In genomic region chr11:76216536-76217326, GRCh38 we compare ENCODE assay signal across 27 cellular contexts. TPM values are rescaled to one million over a fixed set of nuclear protein-coding genes. Genes with fewer than 3 reads are reported as not detected.
DNase-seq lines count a peak whose midpoint lies in the region; ATAC-seq and TF ChIP-seq lines count a peak whose summit lies in the region.
"Had no signal": no experiment of that assay in that cellular context is flagged by ENCODE, and none has a peak within 500 bp of the region (broad histone marks: within the 10 kb centered on the region; RNA-seq: fewer than 3 reads in every experiment).

No MANE protein-coding gene starts in this region.

- no peaks in the 10 kb centered on the region; the same call in 1 of the 2 replicates for H4K20me1 ChIP-seq in GM23338 (replicated peaks; ENCODE audit: insufficient read depth)

- H3K27me3 ChIP-seq in GM23338 (ENCODE audit: insufficient read depth), result peaks cover 15% of the 10 kb centered on the region
- H3K27me3 ChIP-seq in parathyroid adenoma (ENCODE audit: control insufficient read depth, insufficient read depth, low read length), result no peaks in the 10 kb centered on the region
- H3K27me3 ChIP-seq: gastrocnemius medialis had no signal

- H3K36me3 ChIP-seq in GM23338 (ENCODE audit: insufficient read depth) (no peaks in the 10 kb centered on the region), parathyroid adenoma (ENCODE audit: control insufficient read depth, insufficient read depth, low read length) (no peaks in the 10 kb centered on the region)
- H3K36me3 ChIP-seq: gastrocnemius medialis, upper lobe of right lung had no signal

- H3K4me1 Mint-ChIP-seq in GM23338, result peaks cover 21% of the 10 kb centered on the region
- H3K4me1 Mint-ChIP-seq in WTC11, result peaks cover 17% of the 10 kb centered on the region
- H3K4me1 Mint-ChIP-seq: activated CD4-positive, alpha-beta T cell treated with anti-CD3 and anti-CD28 coated beads for 36 hours; activated naive CD4-positive, alpha-beta T cell treated with anti-CD3 and anti-CD28 coated beads, Interleukin-2, amount 50 U/mL, for 24 hours; CD4-positive, CD25-positive, alpha-beta regulatory T cell; stimulated activated memory B cell treated with anti-CD40 and anti-IgM and Interleukin-4, amounts not matched to agents 10 μg/mL and 1 μg/mL and 100 μg/mL, for 72 hours had no signal

- ATAC-seq in GM23338, result peak; percentile 52
- peak; percentile 47 for ATAC-seq in WTC11
- no peak for ATAC-seq in GM21619 (IDR thresholded peaks at IDR 0.05; ENCODE audit: unreplicated experiment)
- ATAC-seq in HG03175 (IDR thresholded peaks at IDR 0.05; ENCODE audit: unreplicated experiment), result no peak
- ATAC-seq: activated CD4-positive, alpha-beta T cell treated with anti-CD3 and anti-CD28 coated beads for 36 hours; activated CD8-positive, alpha-beta T cell treated with anti-CD3 and anti-CD28 coated beads, Interleukin-2, amount 10 ng/mL, durations not matched to agents 7 days and 5 days; left lobe of liver; naive thymus-derived CD4-positive, alpha-beta T cell; stimulated activated memory B cell treated with anti-CD40 and anti-IgM and Interleukin-4, amounts not matched to agents 10 μg/mL and 1 μg/mL and 100 μg/mL, for 72 hours; upper lobe of right lung had no signal

- H3K9me3 Mint-ChIP-seq in GM23338 (no peaks in the 10 kb centered on the region), WTC11 (no peaks in the 10 kb centered on the region)
- H3K9me3 Mint-ChIP-seq: activated naive CD4-positive, alpha-beta T cell treated with anti-CD3 and anti-CD28 coated beads, Interleukin-2, amount 50 U/mL, for 24 hours; activated T-helper 2 cell treated with anti-CD3 and anti-CD28 coated beads, Interferon-gamma antibody, Interleukin-2, Interleukin-4, amounts not matched to agents 10 μg/mL and 5 μg/mL and 100 μg/mL, durations not matched to agents 14 hours and 24 hours and 36 hours; dendritic cell treated with granulocyte-macrophage colony-stimulating factor and Interleukin-4, amounts not matched to agents 40 ng/mL and 50 ng/mL, for 4 days; mesothelial cell of epicardium had no signal

- no peak overlapping the region for H3K4me3 Mint-ChIP-seq in GM23338
- H3K4me3 Mint-ChIP-seq in WTC11, result no peak overlapping the region
- H3K4me3 Mint-ChIP-seq: activated CD4-positive, alpha-beta T cell treated with anti-CD3 and anti-CD28 coated beads for 36 hours; activated CD8-positive, alpha-beta T cell treated with anti-CD3 and anti-CD28 coated beads, Interleukin-2, amount 10 ng/mL, durations not matched to agents 7 days and 5 days; activated naive CD4-positive, alpha-beta T cell treated with anti-CD3 and anti-CD28 coated beads, Interleukin-2, amount 50 U/mL, for 24 hours; dendritic cell treated with granulocyte-macrophage colony-stimulating factor and Interleukin-4, amounts not matched to agents 40 ng/mL and 50 ng/mL, for 4 days; mesothelial cell of epicardium; naive thymus-derived CD4-positive, alpha-beta T cell; stimulated activated memory B cell treated with anti-CD40 and anti-IgM and Interleukin-4, amounts not matched to agents 10 μg/mL and 1 μg/mL and 100 μg/mL, for 72 hours had no signal

- CTCF ChIA-PET in WTC11 (lab: Charles Lee), result interaction anchor here (0.6 to 4.3 kb wide), 3 partner anchors 8 to 312 kb away, joined by 3 to 44 read pairs (median 4); no protein-coding TSS in a partner anchor

- H3K9ac ChIP-seq in parathyroid adenoma, result no peak overlapping the region

- H3F3A ChIP-seq in GM23338 (replicated peaks; ENCODE audit: low read depth), result no peaks in the 10 kb centered on the region

- POLR2A ChIA-PET in WTC11 (lab: Charles Lee), result no interaction called here

- H3K27me3 Mint-ChIP-seq in GM23338 (ENCODE audit: insufficient read depth, low read depth, poor library complexity) (peaks cover 36% of the 10 kb centered on the region), WTC11 (ENCODE audit: low read depth) (peaks cover 33% of the 10 kb centered on the region)

- no peak overlapping the region for H3K27ac Mint-ChIP-seq in GM23338
- no peak overlapping the region for H3K27ac Mint-ChIP-seq in WTC11
- H3K27ac Mint-ChIP-seq: activated CD4-positive, alpha-beta T cell treated with anti-CD3 and anti-CD28 coated beads for 36 hours; activated CD8-positive, alpha-beta T cell treated with anti-CD3 and anti-CD28 coated beads, Interleukin-2, amount 10 ng/mL, durations not matched to agents 7 days and 5 days; activated naive CD4-positive, alpha-beta T cell treated with anti-CD3 and anti-CD28 coated beads, Interleukin-2, amount 50 U/mL, for 24 hours; activated T-helper 2 cell treated with anti-CD3 and anti-CD28 coated beads, Interferon-gamma antibody, Interleukin-2, Interleukin-4, amounts not matched to agents 10 μg/mL and 5 μg/mL and 100 μg/mL, durations not matched to agents 14 hours and 24 hours and 36 hours; dendritic cell treated with granulocyte-macrophage colony-stimulating factor and Interleukin-4, amounts not matched to agents 40 ng/mL and 50 ng/mL, for 4 days; mesothelial cell of epicardium; naive thymus-derived CD4-positive, alpha-beta T cell; stimulated activated memory B cell treated with anti-CD40 and anti-IgM and Interleukin-4, amounts not matched to agents 10 μg/mL and 1 μg/mL and 100 μg/mL, for 72 hours had no signal

- H3K4me3 ChIP-seq in GM23338 (no peak overlapping the region), parathyroid adenoma (ENCODE audit: low read depth, low read length) (no peak overlapping the region)
- H3K4me3 ChIP-seq: gastrocnemius medialis, hepatocyte, upper lobe of right lung had no signal

- TF ChIP-seq CTCF in GM23338 (conservative IDR thresholded peaks at IDR 0.05; ENCODE audit: low read depth in 2 of 2), result no peak
- TF ChIP-seq CTCF in WTC11 (IDR thresholded peaks at IDR 0.05), result no peak
- TF ChIP-seq CTCF in parathyroid adenoma (IDR thresholded peaks at IDR 0.05), result no peak

- no peak for DNase-seq in GM23338 (ENCODE audit: low spot score)
- DNase-seq in WTC11 (ENCODE audit: low spot score), result no peak
- DNase-seq in islet precursor cell, result peak; percentile 79
- DNase-seq in stimulated activated CD4-positive, alpha-beta T cell treated with anti-CD3 and anti-CD28 coated beads, Interleukin-15, amount 100 ng/mL, for 24 hours, result no peak
- DNase-seq: activated CD4-positive, alpha-beta T cell treated with anti-CD3 and anti-CD28 coated beads for 36 hours; activated CD8-positive, alpha-beta T cell treated with anti-CD3 and anti-CD28 coated beads, Interleukin-2, amount 10 ng/mL, durations not matched to agents 7 days and 5 days; anterior cingulate cortex; CD4-positive, CD25-positive, alpha-beta regulatory T cell; gastrocnemius medialis; H7; Kasumi-1; naive thymus-derived CD4-positive, alpha-beta T cell; NCI-H1436 treated with DMSO at 0.1 percent for 48 hours; NCI-H2107; stimulated activated CD4-positive, alpha-beta T cell treated with anti-CD3 and anti-CD28 coated beads, Interleukin-4, amount 100 ng/mL, for 1 hour; T-helper 2 cell; upper lobe of right lung had no signal

- peak overlapping the region; percentile 80; the same call in 1 of the 2 replicates for H2AFZ ChIP-seq in GM23338
- H2AFZ ChIP-seq in parathyroid adenoma, result peak overlapping the region; percentile 38
- H2AFZ ChIP-seq: hepatocyte had no signal

- H3K27ac ChIP-seq in GM23338 (ENCODE audit: low read depth) (no peak overlapping the region), parathyroid adenoma (no peak overlapping the region)
- H3K27ac ChIP-seq: gastrocnemius medialis, hepatocyte, upper lobe of right lung had no signal

- H3K4me2 ChIP-seq in GM23338 (no peak overlapping the region), parathyroid adenoma (ENCODE audit: low read length) (no peak overlapping the region)
- H3K4me2 ChIP-seq: hepatocyte had no signal

- no peaks in the 10 kb centered on the region for H3K9me3 ChIP-seq in parathyroid adenoma (ENCODE audit: control insufficient read depth, low read length)
- H3K9me3 ChIP-seq: gastrocnemius medialis, upper lobe of right lung had no signal

- no peaks in the 10 kb centered on the region for H3K9me2 ChIP-seq in GM23338 (ENCODE audit: insufficient read depth)

- H3K79me2 ChIP-seq in GM23338 (replicated peaks; ENCODE audit: insufficient read depth), result no peaks in the 10 kb centered on the region
- no peaks in the 10 kb centered on the region for H3K79me2 ChIP-seq in parathyroid adenoma
- H3K79me2 ChIP-seq: hepatocyte had no signal

- H3K36me3 Mint-ChIP-seq in GM23338 (ENCODE audit: low read depth) (no peaks in the 10 kb centered on the region), WTC11 (no peaks in the 10 kb centered on the region)
- H3K36me3 Mint-ChIP-seq: activated naive CD4-positive, alpha-beta T cell treated with anti-CD3 and anti-CD28 coated beads, Interleukin-2, amount 50 U/mL, for 24 hours; CD4-positive, CD25-positive, alpha-beta regulatory T cell; mesothelial cell of epicardium; naive thymus-derived CD4-positive, alpha-beta T cell; stimulated activated memory B cell treated with anti-CD40 and anti-IgM and Interleukin-4, amounts not matched to agents 10 μg/mL and 1 μg/mL and 100 μg/mL, for 72 hours had no signal

- H3K4me1 ChIP-seq in GM23338 (ENCODE audit: insufficient read depth) (peaks cover 5% of the 10 kb centered on the region; the same call in 1 of the 2 replicates), parathyroid adenoma (peaks cover 5% of the 10 kb centered on the region)
- H3K4me1 ChIP-seq: gastrocnemius medialis, upper lobe of right lung had no signal

TF ChIP-seq in GM23338, 12 proteins besides CTCF, POLR2A, EP300 and RAD21:
- no peak for TF ChIP-seq NANOG (IDR thresholded peaks at IDR 0.05; ENCODE audit: borderline replicate concordance)

TF ChIP-seq in WTC11, 78 proteins besides CTCF, POLR2A, EP300 and RAD21 (continues in another document):
- TF ChIP-seq ERG (CRISPR knock-in tag; IDR thresholded peaks at IDR 0.05), result no peak

RNA-seq across cellular contexts. Expression of gene WNT11, which starts 10.4 kb away (rescaled TPM):
- total RNA-seq in GM23338 (2014; rRNA removed; shearing (Covaris generic)), result 0.56 and 3.0 TPM in 2 replicates
- polyA plus RNA-seq in GM23338 (2016; fragmentation: Nextera tagmentation; extraction: Ambion mirVana), result 0.44 TPM in 1 of 2 replicates, not detected in the other
- 0.32 to 0.89 TPM (median 0.79 TPM) in 3 replicates for total RNA-seq in WTC11 (2021)
- total RNA-seq: activated CD4-positive, alpha-beta T cell treated with anti-CD3 and anti-CD28 coated beads for 36 hours; CD4-positive, CD25-positive, alpha-beta regulatory T cell had no signal

Comparison
In these comparisons a context has a peak if more than half of its experiments do, and no peak if none do; other contexts are left out.
1. ATAC-seq: peak in GM23338 (single experiment) and WTC11 (single experiment); none in GM21619 (single experiment) and HG03175 (single experiment).